In genomic region chr4:99088485-99089365, GRCh38 we compare ENCODE assay signal across 8 cellular contexts. TPM values are rescaled to one million over a fixed set of nuclear protein-coding genes. Genes with fewer than 3 reads are reported as not detected.
DNase-seq lines count a peak whose midpoint lies in the region; ATAC-seq, FAIRE-seq and TF ChIP-seq lines count a peak whose summit lies in the region.

Gene ADH5, minus strand, starts transcription at chr4:99088788. Its CDS starts 88 bp downstream, at chr4:99088700.

- H4K20me1 ChIP-seq in BLaER1, result peaks cover 4% of the 10 kb centered on the region; the same call in 1 of the 2 replicates
- peaks cover 17% of the 10 kb centered on the region for H4K20me1 ChIP-seq in HepG2 (ENCODE audit: insufficient read depth, low read length)

- DNase-seq in NCI-H69 (lab: John Stamatoyannopoulos, UW) (peak; percentile 87), dermis blood vessel endothelial cell (peak; percentile 74), HepG2 (ENCODE audit: low spot score) (peak; percentile 78)
- DNase-seq in activated CD4-positive, alpha-beta T cell treated with anti-CD3 and anti-CD28 coated beads, Interleukin-2, amount 50 U/mL, for 4 hours, result peak; percentile 92
- peak; percentile 83 to 89 for DNase-seq in stimulated activated CD4-positive, alpha-beta T cell treated with anti-CD3 and anti-CD28 coated beads, Interleukin-2, amount 100 ng/mL, for 48 hours

- 0% methylated on average over 12 of the region's 53 CpGs for WGBS in HepG2 (ENCODE audit: low lambda C conversion rate)

- intact Hi-C loops in HepG2 (cut with micrococcal nuclease; ENCODE audit: unreplicated experiment), result loop anchor here (1.0 to 10.0 kb wide), 6 partner anchors 54 to 376 kb away; partner anchors contain the start of genes ADH4, ADH6 and EIF4E

- H3K36me3 ChIP-seq in BLaER1 (peaks cover 21% of the 10 kb centered on the region), HepG2 (replicated peaks in 1 of 2; ENCODE audit: control insufficient read depth in 1 of 2, insufficient read depth in 2 of 2, low read length in 2 of 2) (peaks cover 6 to 21% of the 10 kb centered on the region in 2 experiments; a peak in 3 of 5 replicates)

- H3K4me1 ChIP-seq in BLaER1 (peaks cover 38% of the 10 kb centered on the region), HepG2 (ENCODE audit: insufficient read depth, low read length) (peaks cover 47% of the 10 kb centered on the region)

- peak within 1 kb of the TSS; percentile 95 for H3K9ac ChIP-seq in BLaER1
- H3K9ac ChIP-seq in HepG2 (ENCODE audit: insufficient read depth, low read depth, low read length), result peak within 1 kb of the TSS; percentile 83

- no peak for FAIRE-seq in HepG2 (lab: Jason Lieb, UNC)

- 0 out of 2 replicates have a peak, but pooled peaks have one; percentile 8 for TF ChIP-seq RAD21 in HepG2 (CRISPR knock-in tag; IDR thresholded peaks at IDR 0.05)

- H3K27ac ChIP-seq in BLaER1, result peak within 1 kb of the TSS; percentile 92
- peak within 1 kb of the TSS; percentile 85 for H3K27ac ChIP-seq in HepG2 (ENCODE audit: extremely low read length, insufficient read depth, low read length)

- TF ChIP-seq EP300 in HepG2 (IDR thresholded peaks at IDR 0.05; ENCODE audit: low read depth in 2 of 2, low read length in 2 of 2) (no peak), HepG2 (CRISPR knock-in tag; IDR thresholded peaks at IDR 0.05; ENCODE audit: borderline replicate concordance) (no peak)

- in situ Hi-C loops in HepG2 (cut with HindIII; ENCODE audit: extremely low pct_ligation_motif_present, low pct_unique_long_range_greater_than_20kb), result no loop called here

- H3K79me2 ChIP-seq in HepG2 (ENCODE audit: insufficient read depth, low read length), result peaks cover 70% of the 10 kb centered on the region

- TSS peak; percentile 87 for BruUV-seq in HepG2 (replicated peaks; lab: Mats Ljungman, UMichigan)

- TF ChIP-seq POLR2A in HepG2 (IDR thresholded peaks at IDR 0.05; ENCODE audit: insufficient read depth in 1 of 2, low read depth in 2 of 2, low read length in 2 of 2), result peak; percentile 93 to 97

- peak; percentile 94 for ATAC-seq in GM19324 (IDR thresholded peaks at IDR 0.05; ENCODE audit: low FRiP score, unreplicated experiment)
- ATAC-seq in HG03460 (IDR thresholded peaks at IDR 0.05; ENCODE audit: unreplicated experiment), result peak; percentile 95
- peak; percentile 94 for ATAC-seq in HepG2

- H3K27me3 ChIP-seq in BLaER1 (no peaks in the 10 kb centered on the region), HepG2 (ENCODE audit: control insufficient read depth in 1 of 2, insufficient read depth in 2 of 2, low read length in 2 of 2) (no peaks in the 10 kb centered on the region; a peak in 1 of 5 replicates)

- H3K4me2 ChIP-seq in BLaER1, result peak within 1 kb of the TSS; percentile 84
- H3K4me2 ChIP-seq in HepG2 (ENCODE audit: low read depth, low read length), result peak within 1 kb of the TSS; percentile 68

- H3K4me3 ChIP-seq in BLaER1 (peak within 1 kb of the TSS; percentile 85), HepG2 (replicated peaks in 1 of 3; ENCODE audit: insufficient read depth in 1 of 3, low read depth in 2 of 3, low read length in 3 of 3) (peak within 1 kb of the TSS; percentile 68 to 93 (median 89))

- no peak for TF ChIP-seq CTCF in HepG2 (CRISPR knock-in tag; IDR thresholded peaks at IDR 0.05)

- H3K9me3 ChIP-seq in BLaER1, result no peaks in the 10 kb centered on the region
- H3K9me3 ChIP-seq in HepG2 (ENCODE audit: low read length), result no peaks in the 10 kb centered on the region

- POLR2A ChIA-PET in HepG2 (lab: Yijun Ruan, JAX), result interaction anchor here (0.7 to 3.6 kb wide), 32 partner anchors 9 to 828 kb away, joined by 3 to 40 read pairs (median 4); partner anchors contain the start of genes ADH4, ADH6, EIF4E and METAP1

- no peak within 1 kb of the TSS for H2AFZ ChIP-seq in HepG2 (ENCODE audit: low read length)

- CTCF ChIA-PET in HepG2 (lab: Yijun Ruan, JAX; ENCODE audit: low intra/inter-chr PET ratio, low total read pairs), result no interaction called here

TF ChIP-seq in HepG2, 621 proteins besides CTCF, POLR2A, EP300 and RAD21 (continues in another document):
- TF ChIP-seq ATF5 (CRISPR knock-in tag; IDR thresholded peaks at IDR 0.05; ENCODE audit: low read depth) (0 out of 2 replicates have a peak, but pooled peaks have one; percentile 46), SP4 (CRISPR knock-in tag; IDR thresholded peaks at IDR 0.05) (peak; percentile 52), PBX3 (CRISPR knock-in tag; IDR thresholded peaks at IDR 0.05; ENCODE audit: borderline replicate concordance) (peak; percentile 83; the same call in 1 of the 2 replicates), SKIL (CRISPR knock-in tag; IDR thresholded peaks at IDR 0.05; ENCODE audit: borderline replicate concordance) (no peak), ZBTB37 (CRISPR knock-in tag; IDR thresholded peaks at IDR 0.05) (no peak), THAP8 (CRISPR knock-in tag; IDR thresholded peaks at IDR 0.05; ENCODE audit: borderline replicate concordance) (peak; percentile 23; the same call in 1 of the 2 replicates)

RNA-seq across cellular contexts. Expression of gene ADH5, which starts in this region (rescaled TPM):
- total RNA-seq in dermis blood vessel endothelial cell (69.8 and 77.2 TPM in 2 replicates), HepG2 (2016; rRNA removed; fragmentation: Illumina TruSeq; extraction: Trizol) (512 and 855 TPM in 2 replicates)
- 80.2 and 94.4 TPM in 2 replicates for total RNA-seq in HepG2 (2016; cell fraction: cytosol; rRNA removed; fragmentation: Illumina TruSeq; extraction: Trizol; ENCODE audit: low read depth)
- 498 and 849 TPM in 2 replicates for total RNA-seq in HepG2 (2016; cell fraction: insoluble cytoplasmic fraction; rRNA removed; fragmentation: Illumina TruSeq; extraction: Trizol)
- 132 and 158 TPM in 2 replicates for total RNA-seq in HepG2 (2016; cell fraction: membrane; rRNA removed; fragmentation: Illumina TruSeq; extraction: Trizol)
- total RNA-seq in HepG2 (2016; cell fraction: nucleus; rRNA removed; fragmentation: Illumina TruSeq; extraction: Trizol), result 225 and 246 TPM in 2 replicates
- polyA plus RNA-seq in HepG2 (2011; rRNA removed), result 265 and 349 TPM in 2 replicates
- polyA plus RNA-seq in HepG2 (2011; cell fraction: cytosol; rRNA removed), result 173 and 271 TPM in 2 replicates
- polyA plus RNA-seq in HepG2 (2011; cell fraction: nucleus; rRNA removed), result 57.3 and 77.4 TPM in 2 replicates
- polyA plus RNA-seq in HepG2 (2012), result 387 and 400 TPM in 2 replicates
- polyA plus RNA-seq in HepG2 (2016; cell fraction: cytosol; fragmentation: Illumina TruSeq; extraction: Trizol; ENCODE audit: low read depth), result 85.2 and 90.0 TPM in 2 replicates
- 704 and 752 TPM in 2 replicates for polyA plus RNA-seq in HepG2 (2016; cell fraction: insoluble cytoplasmic fraction; fragmentation: Illumina TruSeq; extraction: Trizol; ENCODE audit: low read depth)
- polyA plus RNA-seq in HepG2 (2016; cell fraction: membrane; fragmentation: Illumina TruSeq; extraction: Trizol; ENCODE audit: low read depth), result 97.9 and 110 TPM in 2 replicates
- polyA plus RNA-seq in HepG2 (2016; cell fraction: nucleus; fragmentation: Illumina TruSeq; extraction: Trizol; ENCODE audit: insufficient read depth, low read depth), result 246 and 258 TPM in 2 replicates
- polyA minus RNA-seq in HepG2 (2011; rRNA and poly(A)+ RNA removed; ENCODE audit: low replicate concordance), result 86.8 and 216 TPM in 2 replicates
- 133 and 142 TPM in 2 replicates for polyA minus RNA-seq in HepG2 (2011; cell fraction: cytosol; rRNA and poly(A)+ RNA removed)
- polyA minus RNA-seq in HepG2 (2011; cell fraction: nucleus; rRNA and poly(A)+ RNA removed), result 142 and 207 TPM in 2 replicates

Comparison
In these comparisons a context has a peak if more than half of its experiments do, and no peak if none do; other contexts are left out.
1. Peak in every context shown above with its lines: DNase-seq, ATAC-seq, H3K4me3 ChIP-seq and H3K27ac ChIP-seq.